In the genomic region with DNA sequence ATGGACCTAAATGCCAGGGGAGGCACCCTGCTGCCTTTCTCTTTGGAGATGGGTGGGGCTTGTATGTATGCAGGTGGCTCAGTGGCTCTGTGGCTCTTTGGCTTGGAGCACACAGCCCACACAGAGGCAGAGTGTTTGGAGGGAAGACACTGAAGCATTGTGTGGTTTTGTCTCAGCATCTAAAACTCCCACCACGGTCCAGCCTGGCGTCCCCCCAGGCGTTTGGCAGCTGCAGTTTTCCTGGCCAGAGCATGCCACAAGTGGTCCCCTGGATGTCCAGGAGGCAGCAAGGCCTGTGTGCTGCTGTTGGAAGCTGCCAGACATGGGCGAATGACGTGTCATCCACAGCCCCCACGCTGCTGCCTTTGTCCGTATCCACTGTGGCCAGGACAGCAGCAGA, we compare ENCODE assay signal across 1 cellular context.
TF ChIP-seq lines count a peak whose summit lies in the region.

No MANE protein-coding gene starts in this region.

TF ChIP-seq in GM23338, 12 proteins besides CTCF, POLR2A, EP300 and RAD21 (continued from another document):
- TF ChIP-seq, protein P1, sequence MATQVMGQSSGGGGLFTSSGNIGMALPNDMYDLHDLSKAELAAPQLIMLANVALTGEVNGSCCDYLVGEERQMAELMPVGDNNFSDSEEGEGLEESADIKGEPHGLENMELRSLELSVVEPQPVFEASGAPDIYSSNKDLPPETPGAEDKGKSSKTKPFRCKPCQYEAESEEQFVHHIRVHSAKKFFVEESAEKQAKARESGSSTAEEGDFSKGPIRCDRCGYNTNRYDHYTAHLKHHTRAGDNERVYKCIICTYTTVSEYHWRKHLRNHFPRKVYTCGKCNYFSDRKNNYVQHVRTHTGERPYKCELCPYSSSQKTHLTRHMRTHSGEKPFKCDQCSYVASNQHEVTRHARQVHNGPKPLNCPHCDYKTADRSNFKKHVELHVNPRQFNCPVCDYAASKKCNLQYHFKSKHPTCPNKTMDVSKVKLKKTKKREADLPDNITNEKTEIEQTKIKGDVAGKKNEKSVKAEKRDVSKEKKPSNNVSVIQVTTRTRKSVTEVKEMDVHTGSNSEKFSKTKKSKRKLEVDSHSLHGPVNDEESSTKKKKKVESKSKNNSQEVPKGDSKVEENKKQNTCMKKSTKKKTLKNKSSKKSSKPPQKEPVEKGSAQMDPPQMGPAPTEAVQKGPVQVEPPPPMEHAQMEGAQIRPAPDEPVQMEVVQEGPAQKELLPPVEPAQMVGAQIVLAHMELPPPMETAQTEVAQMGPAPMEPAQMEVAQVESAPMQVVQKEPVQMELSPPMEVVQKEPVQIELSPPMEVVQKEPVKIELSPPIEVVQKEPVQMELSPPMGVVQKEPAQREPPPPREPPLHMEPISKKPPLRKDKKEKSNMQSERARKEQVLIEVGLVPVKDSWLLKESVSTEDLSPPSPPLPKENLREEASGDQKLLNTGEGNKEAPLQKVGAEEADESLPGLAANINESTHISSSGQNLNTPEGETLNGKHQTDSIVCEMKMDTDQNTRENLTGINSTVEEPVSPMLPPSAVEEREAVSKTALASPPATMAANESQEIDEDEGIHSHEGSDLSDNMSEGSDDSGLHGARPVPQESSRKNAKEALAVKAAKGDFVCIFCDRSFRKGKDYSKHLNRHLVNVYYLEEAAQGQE (IDR thresholded peaks at IDR 0.05; ENCODE audit: unreplicated experiment), result no peak
- no peak for TF ChIP-seq EZH2phosphoT487 (IDR thresholded peaks at IDR 0.05; ENCODE audit: unreplicated experiment)
- TF ChIP-seq CREB1 (CRISPR knock-in tag; IDR thresholded peaks at IDR 0.05; ENCODE audit: low read depth), result no peak
